ENCODE assay signal across 8 cellular contexts in genomic region chr7:158588085-158588877, GRCh38. TPM values are rescaled to one million over a fixed set of nuclear protein-coding genes. Genes with fewer than 3 reads are reported as not detected.
DNase-seq lines count a peak whose midpoint lies in the region; ATAC-seq and TF ChIP-seq lines count a peak whose summit lies in the region.

No MANE protein-coding gene starts in this region.

- DNase-seq in D341Med (ENCODE audit: low spot score) (peak; percentile 57), fibroblast of the aortic adventitia (ENCODE audit: low read depth) (no peak), retina (peak; percentile 69), WERI-Rb-1 (no peak), NCI-H82 treated with DMSO at 0.1 percent for 48 hours (lab: John Stamatoyannopoulos, UW; ENCODE audit: unreplicated experiment) (no peak), GM19238 (ENCODE audit: insufficient read length, low spot score) (no peak)

- no peaks in the 10 kb centered on the region for H3K36me3 ChIP-seq in WERI-Rb-1

- H3K4me3 ChIP-seq in fibroblast of the aortic adventitia (ENCODE audit: low read depth, low read length), result peak overlapping the region; percentile 46
- H3K4me3 ChIP-seq in WERI-Rb-1 (ENCODE audit: low read depth, low read length), result no peak overlapping the region

- no peaks in the 10 kb centered on the region for H3K27me3 ChIP-seq in WERI-Rb-1 (ENCODE audit: insufficient read depth, low read depth, severe bottlenecking)

- TF ChIP-seq CTCF in fibroblast of the aortic adventitia (IDR thresholded peaks at IDR 0.05; ENCODE audit: insufficient read depth, low read length), result no peak
- no peak for TF ChIP-seq CTCF in WERI-Rb-1 (IDR thresholded peaks at IDR 0.05; ENCODE audit: low read depth, low read length)

- H3K9me3 ChIP-seq in WERI-Rb-1 (ENCODE audit: severe bottlenecking), result no peaks in the 10 kb centered on the region

- H3K27ac ChIP-seq in WERI-Rb-1, result no peak overlapping the region

- peak; percentile 13 for ATAC-seq in HG03354 (IDR thresholded peaks at IDR 0.05; ENCODE audit: poor library complexity, severe bottlenecking, unreplicated experiment)
- ATAC-seq in GM18517 (IDR thresholded peaks at IDR 0.05; ENCODE audit: unreplicated experiment), result no peak

RNA-seq across cellular contexts. Expression of gene PTPRN2, which starts 0.7 kb away (rescaled TPM):
- total RNA-seq in fibroblast of the aortic adventitia (ENCODE audit: low replicate concordance), result 0.09 and 2.5 TPM in 2 replicates

Comparison
In these comparisons a context has a peak if more than half of its experiments do, and no peak if none do; other contexts are left out.
1. DNase-seq: peak in D341Med (single experiment) and retina (single experiment); none in fibroblast of the aortic adventitia (single experiment), WERI-Rb-1 (single experiment), NCI-H82 treated with DMSO at 0.1 percent for 48 hours (single experiment) and GM19238 (single experiment).